In genomic region chr3:7977245-7978103, GRCh38 we compare ENCODE assay signal across 10 cellular contexts.
DNase-seq lines count a peak whose midpoint lies in the region; ATAC-seq and TF ChIP-seq lines count a peak whose summit lies in the region.
"Had no signal": no experiment of that assay in that cellular context is flagged by ENCODE, and none has a peak within 500 bp of the region (broad histone marks: within the 10 kb centered on the region; RNA-seq: fewer than 3 reads in every experiment).

No MANE protein-coding gene starts in this region.

- peak; percentile 56 for DNase-seq in NCI-H1436 (lab: John Stamatoyannopoulos, UW)
- DNase-seq in choroid plexus epithelial cell (ENCODE audit: low read depth) = peak; percentile 49
- no peak for DNase-seq in omental fat pad (ENCODE audit: low spot score)
- no peak for DNase-seq in NCI-H2107 (lab: John Stamatoyannopoulos, UW)
- DNase-seq in DMS114 treated with DMSO at 0.1 percent for 48 hours (lab: John Stamatoyannopoulos, UW; ENCODE audit: unreplicated experiment) = no peak
- DNase-seq in activated CD4-positive, alpha-beta T cell treated with anti-CD3 and anti-CD28 coated beads, Interleukin-2, amount 50 U/mL, for 1 hour = no peak
- DNase-seq: activated CD4-positive, alpha-beta T cell treated with anti-CD3 and anti-CD28 coated beads for 4 hours; naive thymus-derived CD8-positive, alpha-beta T cell had no signal

- H3K4me3 ChIP-seq in choroid plexus epithelial cell (ENCODE audit: low read depth, low read length) = no peak overlapping the region
- H3K4me3 ChIP-seq: gastroesophageal sphincter had no signal

- ATAC-seq in GM19025 (IDR thresholded peaks at IDR 0.05; ENCODE audit: low read depth, unreplicated experiment) (peak; percentile 64), omental fat pad (ENCODE audit: low FRiP score) (peak; percentile 75)
- ATAC-seq: gastroesophageal sphincter; naive thymus-derived CD8-positive, alpha-beta T cell had no signal

- TF ChIP-seq CTCF in choroid plexus epithelial cell (conservative IDR thresholded peaks at IDR 0.05; ENCODE audit: low read depth, low read length) (no peak), omental fat pad (IDR thresholded peaks at IDR 0.05) (no peak)

Comparison
In these comparisons a context has a peak if more than half of its experiments do, and no peak if none do; other contexts are left out.
1. DNase-seq: peak in NCI-H1436 (single experiment) and choroid plexus epithelial cell (single experiment); none in omental fat pad (single experiment), NCI-H2107 (single experiment), DMS114 treated with DMSO at 0.1 percent for 48 hours (single experiment) and activated CD4-positive, alpha-beta T cell treated with anti-CD3 and anti-CD28 coated beads, Interleukin-2, amount 50 U/mL, for 1 hour (single experiment).